ENCODE assay signal across 10 cellular contexts in the genomic region with DNA sequence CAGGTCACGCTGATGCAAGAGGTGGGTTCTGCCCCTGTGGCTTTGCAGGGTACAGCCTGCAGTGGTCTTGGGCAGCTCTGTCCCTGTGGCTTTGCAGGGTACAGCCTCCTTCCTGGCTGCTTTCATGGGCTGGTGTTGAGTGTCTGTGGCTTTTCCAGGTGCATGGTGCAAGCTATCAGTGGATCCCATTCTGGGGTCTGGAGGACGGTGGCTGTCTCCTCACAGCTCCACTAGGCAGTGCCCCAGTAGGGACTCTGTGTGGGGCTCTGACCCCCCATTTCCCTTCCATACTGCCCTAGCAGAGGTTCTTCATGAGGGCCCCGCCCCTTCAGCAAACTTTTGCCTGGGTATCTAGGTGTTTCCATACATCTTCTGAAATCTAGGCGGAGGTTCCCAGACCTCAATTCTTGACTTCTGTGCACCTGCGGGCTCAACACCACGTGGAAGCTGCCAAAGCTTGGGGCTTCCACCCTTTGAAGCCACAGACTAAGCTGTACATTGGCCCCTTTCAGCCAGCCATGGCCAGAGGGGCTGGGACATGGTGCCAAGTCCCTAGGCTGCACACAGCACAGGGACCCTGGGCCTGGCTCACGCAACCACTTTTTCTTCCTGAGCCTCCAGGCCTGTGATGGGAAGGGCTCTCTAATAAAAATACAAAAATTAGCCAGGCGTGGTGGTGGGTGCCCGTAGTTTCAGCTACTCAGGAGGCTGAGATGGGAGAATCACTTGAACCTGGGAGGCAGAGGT. TPM values are rescaled to one million over a fixed set of nuclear protein-coding genes. Genes with fewer than 3 reads are reported as not detected.
"Had no signal": no experiment of that assay in that cellular context is flagged by ENCODE, and none has a peak within 500 bp of the region (broad histone marks: within the 10 kb centered on the region; RNA-seq: fewer than 3 reads in every experiment).

No MANE protein-coding gene starts in this region.

RNA-seq across cellular contexts. Expression of a gene that starts 56.9 kb away (rescaled TPM):
- total RNA-seq: HT1080, LHCN-M2, MCF 10A, OCI-LY7, PC-3, Peyer's patch, Right ventricle myocardium inferior, RPMI7951, SJCRH30 had no signal
- polyA plus RNA-seq: IgD-negative memory B cell had no signal
